In the genomic region with DNA sequence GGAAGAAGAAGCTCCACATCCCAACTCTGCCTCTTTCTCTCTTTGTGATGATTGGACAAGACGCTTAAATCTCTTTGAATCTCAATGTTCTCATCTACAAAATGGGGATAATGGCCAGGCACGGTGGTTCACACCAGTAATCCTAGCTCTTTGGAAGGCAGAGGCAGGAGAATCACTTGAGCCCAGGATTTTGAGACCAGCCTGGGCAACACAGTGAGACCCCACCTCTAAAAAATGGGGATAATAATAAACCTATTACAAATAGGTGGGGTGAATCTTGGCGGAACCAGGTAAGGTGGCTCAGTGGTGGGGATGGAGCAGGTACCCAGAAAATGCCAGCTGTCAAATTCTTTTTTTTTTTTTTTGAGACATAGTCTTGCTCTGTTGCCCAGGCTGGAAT, we compare ENCODE assay signal across 8 cellular contexts.
"Had no signal": no experiment of that assay in that cellular context is flagged by ENCODE, and none has a peak within 500 bp of the region (broad histone marks: within the 10 kb centered on the region; RNA-seq: fewer than 3 reads in every experiment).

No MANE protein-coding gene starts in this region.

- DNase-seq: GDM1, GF-D8 had no signal

- FAIRE-seq: G401.6, GM12878, GM12891, GM12892, GM18507, GM19239 had no signal

- H3K4me3 ChIP-seq: GM12878 had no signal

- ATAC-seq: GM12878 had no signal
